In the genomic region with DNA sequence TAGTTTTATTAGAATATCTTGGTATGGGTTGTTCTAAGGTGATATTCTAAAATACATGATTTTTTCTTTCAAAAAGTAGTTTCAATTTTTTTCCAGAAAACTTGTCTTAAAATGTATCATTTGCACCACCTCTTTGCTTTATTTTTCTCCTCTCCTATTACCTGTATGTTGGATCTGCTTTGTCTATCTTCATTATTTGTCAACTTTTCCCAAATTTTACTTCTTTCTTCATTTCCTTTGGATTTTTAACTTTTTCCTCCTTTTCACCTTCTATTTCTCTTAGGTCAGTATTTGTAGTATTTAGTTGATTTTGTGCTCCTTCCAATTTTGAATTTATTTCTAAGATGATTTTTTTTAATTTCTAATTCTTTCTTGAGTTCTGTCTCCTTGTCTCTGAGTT, we compare ENCODE assay signal across 2 cellular contexts.
TF ChIP-seq lines count a peak whose summit lies in the region.

No MANE protein-coding gene starts in this region.

TF ChIP-seq in GM23338, 12 proteins besides CTCF, POLR2A, EP300 and RAD21 (continued from another document):
- no peak for TF ChIP-seq REST (IDR thresholded peaks at IDR 0.05; ENCODE audit: unreplicated experiment)
- no peak for TF ChIP-seq POLR2AphosphoS5 (IDR thresholded peaks at IDR 0.05; ENCODE audit: low read depth)
- TF ChIP-seq EZH2phosphoT487 (IDR thresholded peaks at IDR 0.05; ENCODE audit: unreplicated experiment), result no peak
- no peak for TF ChIP-seq ETS1 (IDR thresholded peaks at IDR 0.05)
- no peak for TF ChIP-seq NANOG (IDR thresholded peaks at IDR 0.05; ENCODE audit: borderline replicate concordance)
- TF ChIP-seq ZNF331 (CRISPR knock-in tag; IDR thresholded peaks at IDR 0.05; ENCODE audit: low read depth), result no peak

TF ChIP-seq in K562, 482 proteins besides CTCF, POLR2A, EP300 and RAD21 (continued from another document):
- no peak for TF ChIP-seq BRD4 (IDR thresholded peaks at IDR 0.05)
- TF ChIP-seq, protein P1, sequence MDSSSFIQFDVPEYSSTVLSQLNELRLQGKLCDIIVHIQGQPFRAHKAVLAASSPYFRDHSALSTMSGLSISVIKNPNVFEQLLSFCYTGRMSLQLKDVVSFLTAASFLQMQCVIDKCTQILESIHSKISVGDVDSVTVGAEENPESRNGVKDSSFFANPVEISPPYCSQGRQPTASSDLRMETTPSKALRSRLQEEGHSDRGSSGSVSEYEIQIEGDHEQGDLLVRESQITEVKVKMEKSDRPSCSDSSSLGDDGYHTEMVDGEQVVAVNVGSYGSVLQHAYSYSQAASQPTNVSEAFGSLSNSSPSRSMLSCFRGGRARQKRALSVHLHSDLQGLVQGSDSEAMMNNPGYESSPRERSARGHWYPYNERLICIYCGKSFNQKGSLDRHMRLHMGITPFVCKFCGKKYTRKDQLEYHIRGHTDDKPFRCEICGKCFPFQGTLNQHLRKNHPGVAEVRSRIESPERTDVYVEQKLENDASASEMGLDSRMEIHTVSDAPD (CRISPR knock-in tag; IDR thresholded peaks at IDR 0.05), result no peak
